Comparison of ENCODE assay signal across 22 cellular contexts in the genomic region with DNA sequence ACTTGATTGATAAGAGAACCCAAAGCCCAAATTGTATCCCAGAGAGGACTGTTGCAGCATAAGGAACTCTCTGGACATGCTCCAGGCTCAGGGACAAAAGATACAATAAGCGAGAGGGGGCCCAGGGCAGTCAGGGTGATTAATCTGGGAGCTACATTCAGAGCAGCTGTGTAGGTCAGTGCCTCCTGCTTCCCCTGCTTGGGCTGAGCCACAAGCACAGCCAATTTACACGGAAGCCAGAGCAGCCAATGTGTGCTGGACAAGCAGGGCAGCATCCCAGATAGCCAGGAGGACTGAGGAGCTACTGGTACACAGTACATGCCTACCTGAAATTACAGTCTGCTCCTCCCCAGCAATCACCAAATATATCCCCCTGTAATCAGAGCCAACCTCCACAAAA. TPM values are rescaled to one million over a fixed set of nuclear protein-coding genes. Genes with fewer than 3 reads are reported as not detected.
DNase-seq lines count a peak whose midpoint lies in the region; ATAC-seq, FAIRE-seq and TF ChIP-seq lines count a peak whose summit lies in the region.
"Had no signal": no experiment of that assay in that cellular context is flagged by ENCODE, and none has a peak within 500 bp of the region (broad histone marks: within the 10 kb centered on the region; RNA-seq: fewer than 3 reads in every experiment).

No MANE protein-coding gene starts in this region.

- intact Hi-C loops in HCT116 (cut with micrococcal nuclease), result no loop called here
- intact Hi-C loops in kidney (cut with DNase I), result no loop called here
- intact Hi-C loops in tibial artery (cut with DNase I; ENCODE audit: low total_unique reads), result no loop called here

- H3K4me1 ChIP-seq in HCT116 (ENCODE audit: control insufficient read depth in 1 of 2, insufficient read depth in 2 of 2, low read length in 2 of 2), result peaks cover 23 to 31% of the 10 kb centered on the region in 2 experiments
- no peaks in the 10 kb centered on the region for H3K4me1 ChIP-seq in kidney (ENCODE audit: control insufficient read depth in 1 of 2, insufficient read depth in 1 of 2, low read depth in 1 of 2, low read length in 2 of 2)
- peaks cover 0 to 13% (median 0%) of the 10 kb centered on the region in 4 donors for H3K4me1 ChIP-seq in Peyer's patch
- peaks cover 0 to 20% (median 8%) of the 10 kb centered on the region in 4 donors for H3K4me1 ChIP-seq in tibial artery
- H3K4me1 ChIP-seq: colonic mucosa had no signal

- DNase-seq in A172 (ENCODE audit: low spot score) (peak; percentile 31), HCT116 (ENCODE audit: low read depth, low spot score) (no peak), kidney (peak; percentile 49), NCI-H2107 (lab: John Stamatoyannopoulos, UW) (no peak), Peyer's patch (no peak), tibial artery (no peak)
- no peak for DNase-seq in activated T-cell treated with anti-CD3 and anti-CD28 coated beads, Interleukin-2, amount 50 U/mL, for 1 hour
- DNase-seq: ACHN; activated CD4-positive, alpha-beta T cell treated with anti-CD3 and anti-CD28 coated beads for 48 hours; activated CD8-positive, alpha-beta memory T cell treated with anti-CD3 and anti-CD28 coated beads, Interleukin-2, amount 50 U/mL, for 4 hours; activated gamma-delta T cell treated with Interleukin-2 at 50 U/mL for 16 hours; amygdala; colonic mucosa; DMS79; natural killer cell; NCI-H526 had no signal

- H3K36me3 ChIP-seq in HCT116 (ENCODE audit: control insufficient read depth in 1 of 2, insufficient read depth in 2 of 2, low read length in 2 of 2) (no peaks in the 10 kb centered on the region), kidney (ENCODE audit: control insufficient read depth in 1 of 2, insufficient read depth in 2 of 2, low read length in 2 of 2) (no peaks in the 10 kb centered on the region), Peyer's patch (no peaks in the 10 kb centered on the region), tibial artery (no peaks in the 10 kb centered on the region)
- H3K36me3 ChIP-seq: colonic mucosa, gastroesophageal sphincter had no signal

- no peak overlapping the region for H3K4me2 ChIP-seq in HCT116 (ENCODE audit: low read length)

- no peaks in the 10 kb centered on the region for H3K9me3 ChIP-seq in HCT116 (ENCODE audit: control insufficient read depth in 1 of 2, insufficient read depth in 1 of 2, low read depth in 1 of 2, low read length in 2 of 2)
- no peaks in the 10 kb centered on the region for H3K9me3 ChIP-seq in kidney (ENCODE audit: control insufficient read depth in 1 of 2, low read length in 2 of 2)
- H3K9me3 ChIP-seq in Peyer's patch, result no peaks in the 10 kb centered on the region
- H3K9me3 ChIP-seq in tibial artery, result no peaks in the 10 kb centered on the region
- H3K9me3 ChIP-seq: colonic mucosa, gastroesophageal sphincter had no signal

- H3K36me3 Mint-ChIP-seq in brain, result no peaks in the 10 kb centered on the region
- H3K36me3 Mint-ChIP-seq: IgD-negative memory B cell, natural killer cell had no signal

- ATAC-seq in HCT116, result no peak
- ATAC-seq: gastroesophageal sphincter, natural killer cell had no signal

- BruUV-seq in HCT116 (replicated peaks; lab: Mats Ljungman, UMichigan), result no TSS peak

- no peaks in the 10 kb centered on the region for H3K79me2 ChIP-seq in HCT116 (ENCODE audit: insufficient read depth, low read length)

- POLR2A ChIA-PET in HCT116 (lab: Charles Lee), result no interaction called here

- H3K4me3 Mint-ChIP-seq in brain, result no peak overlapping the region
- H3K4me3 Mint-ChIP-seq: IgD-negative memory B cell, natural killer cell had no signal

- CTCF ChIA-PET in HCT116 (lab: Charles Lee), result no interaction called here

- TF ChIP-seq CTCF in HCT116 (IDR thresholded peaks at IDR 0.05 in 2 of 3, conservative IDR thresholded peaks at IDR 0.05 in 1 of 3; ENCODE audit: borderline replicate concordance in 1 of 3, insufficient read depth in 1 of 3, low read depth in 2 of 3, low read length in 2 of 3) (no peak), brain (conservative IDR thresholded peaks at IDR 0.05) (no peak), kidney (IDR thresholded peaks at IDR 0.05; ENCODE audit: borderline replicate concordance, extremely low read depth, insufficient read depth) (no peak), Peyer's patch (IDR thresholded peaks at IDR 0.05) (no peak), tibial artery (IDR thresholded peaks at IDR 0.05) (no peak)

- RAD21 ChIA-PET in HCT116 (lab: Charles Lee; ENCODE audit: low non-redundant PET in 1 of 2, low total read pairs in 2 of 2, uncharacterized antibody in 2 of 2, unreplicated experiment in 2 of 2), result no interaction called here

- FAIRE-seq in kidney (lab: Jason Lieb, UNC), result no peak
- FAIRE-seq: TTC549 had no signal

- peak overlapping the region; percentile 24 for H2AFZ ChIP-seq in HCT116 (ENCODE audit: low read depth, low read length, poor library complexity, severe bottlenecking)

- H3K4me3 ChIP-seq in HCT116 (replicated peaks in 1 of 2; ENCODE audit: low read depth in 1 of 2, low read length in 2 of 2), result no peak overlapping the region
- H3K4me3 ChIP-seq in kidney (ENCODE audit: low read length in 2 of 2), result no peak overlapping the region
- no peak overlapping the region for H3K4me3 ChIP-seq in Peyer's patch
- H3K4me3 ChIP-seq in tibial artery, result no peak overlapping the region
- H3K4me3 ChIP-seq: colonic mucosa, gastroesophageal sphincter, lung had no signal

- H3K27me3 ChIP-seq in HCT116 (ENCODE audit: insufficient read depth, low read length), result no peaks in the 10 kb centered on the region
- no peaks in the 10 kb centered on the region for H3K27me3 ChIP-seq in Peyer's patch
- no peaks in the 10 kb centered on the region for H3K27me3 ChIP-seq in tibial artery
- H3K27me3 ChIP-seq: colonic mucosa, gastroesophageal sphincter had no signal

- H3K9me3 Mint-ChIP-seq in brain, result no peaks in the 10 kb centered on the region
- H3K9me3 Mint-ChIP-seq: IgD-negative memory B cell, natural killer cell had no signal

- H3K27ac ChIP-seq in HCT116 (ENCODE audit: low read depth, low read length), result no peak overlapping the region
- no peak overlapping the region for H3K27ac ChIP-seq in kidney (ENCODE audit: low read depth in 2 of 2, low read length in 2 of 2)
- no peak overlapping the region for H3K27ac ChIP-seq in Peyer's patch
- H3K27ac ChIP-seq in tibial artery, result no peak overlapping the region
- H3K27ac ChIP-seq: colonic mucosa, gastroesophageal sphincter had no signal

- TF ChIP-seq RAD21 in HCT116 (IDR thresholded peaks at IDR 0.05; ENCODE audit: low read depth), result no peak

- H3K9ac ChIP-seq in HCT116 (ENCODE audit: low read length), result no peak overlapping the region
- no peak overlapping the region for H3K9ac ChIP-seq in kidney (ENCODE audit: low read length in 2 of 2)

- no peaks in the 10 kb centered on the region for H4K20me1 ChIP-seq in HCT116 (ENCODE audit: insufficient read depth)

- no peaks in the 10 kb centered on the region for H3K27me3 Mint-ChIP-seq in brain

- H3K27ac Mint-ChIP-seq in brain, result peak overlapping the region in 4 of 5 experiments; percentile 4 to 55 (median 8)
- H3K27ac Mint-ChIP-seq: IgD-negative memory B cell, natural killer cell had no signal

- no peak for TF ChIP-seq POLR2A in HCT116 (IDR thresholded peaks at IDR 0.05; ENCODE audit: borderline replicate concordance, extremely low read depth, insufficient read depth, insufficient read length)
- no peak for TF ChIP-seq POLR2A in Peyer's patch (IDR thresholded peaks at IDR 0.05)

- H3K9me2 ChIP-seq in HCT116 (ENCODE audit: insufficient read depth), result no peaks in the 10 kb centered on the region

- H3K4me1 Mint-ChIP-seq in brain, result peaks cover 29% of the 10 kb centered on the region
- H3K4me1 Mint-ChIP-seq: IgD-negative memory B cell, natural killer cell had no signal

TF ChIP-seq in HCT116, 20 proteins besides CTCF, POLR2A, EP300 and RAD21:
- TF ChIP-seq ZNF274 (IDR thresholded peaks at IDR 0.05; ENCODE audit: low read depth, low read length), result no peak
- no peak for TF ChIP-seq YY1 (IDR thresholded peaks at IDR 0.05; ENCODE audit: extremely low read depth, insufficient replicate concordance, low read depth, low read length)
- no peak for TF ChIP-seq ZFX (IDR thresholded peaks at IDR 0.05)

RNA-seq across cellular contexts. Expression of gene MYPN, which starts 24.3 kb away (rescaled TPM):
- 0.96 and 1.5 TPM in 2 replicates for total RNA-seq in A172 (2014; rRNA removed; shearing (Covaris generic))
- 0.34 TPM for total RNA-seq in HCT116 (2021; ENCODE audit: unreplicated experiment)
- polyA plus RNA-seq in HCT116 (2012), result 0.06 and 0.09 TPM in 2 replicates
- not detected for polyA plus RNA-seq in brain (ENCODE audit: insufficient read depth, low read depth, low replicate concordance)
- total RNA-seq in kidney, result 0.06 TPM
- polyA plus RNA-seq in kidney (ENCODE audit: insufficient read depth, low read depth, low replicate concordance), result not detected
- total RNA-seq in Peyer's patch, result under 1 TPM in 1 of 4 donors, not detected in 3; 0.13 TPM
- total RNA-seq: natural killer cell, renal cortical epithelial cell had no signal
- polyA plus RNA-seq: IgD-negative memory B cell had no signal

RNA-seq across cellular contexts. Expression of gene HERC4, which starts 58.5 kb away (rescaled TPM):
- total RNA-seq in A172 (2014; rRNA removed; shearing (Covaris generic)), result 65.3 and 76.7 TPM in 2 replicates
- total RNA-seq in HCT116 (2021; ENCODE audit: unreplicated experiment) (36.5 TPM), kidney (47.1 TPM), Peyer's patch (10 to 100 TPM; 49.5 to 91.6 (median 79.0) TPM)
- polyA plus RNA-seq in HCT116 (2012), result 6.2 and 8.2 TPM in 2 replicates
- polyA plus RNA-seq in brain (ENCODE audit: insufficient read depth, low read depth, low replicate concordance) (4.6 TPM), kidney (ENCODE audit: insufficient read depth, low read depth, low replicate concordance) (13.3 TPM)

Comparison
In these comparisons a context has a peak if more than half of its experiments do, and no peak if none do; other contexts are left out.
1. DNase-seq: peak in A172 (single experiment) and kidney (single experiment); none in HCT116 (single experiment), NCI-H2107 (single experiment), Peyer's patch (0 of 3), tibial artery (0 of 2) and activated T-cell treated with anti-CD3 and anti-CD28 coated beads, Interleukin-2, amount 50 U/mL, for 1 hour (single experiment).